20 cellular contexts compared by ENCODE assay signal in the genomic region with DNA sequence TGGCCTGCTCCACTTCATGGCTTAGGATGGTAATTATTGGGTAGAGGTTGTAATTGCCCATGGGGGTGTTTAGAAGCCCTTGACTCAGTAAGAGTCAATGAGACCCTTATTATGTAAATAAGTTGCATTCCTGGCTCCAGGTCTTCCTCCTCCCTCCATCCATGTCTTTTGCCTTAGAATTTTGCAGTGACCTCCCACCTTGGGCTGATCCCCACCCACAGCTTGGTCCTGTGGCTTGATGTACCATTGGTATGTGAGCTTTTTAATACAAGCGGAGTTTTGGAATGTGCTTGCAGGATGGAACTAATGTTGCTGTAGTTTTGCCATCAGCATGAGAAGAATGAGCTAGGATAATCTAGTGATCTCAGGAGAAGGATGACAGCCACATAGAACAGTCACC.
DNase-seq lines count a peak whose midpoint lies in the region; TF ChIP-seq lines count a peak whose summit lies in the region.
"Had no signal": no experiment of that assay in that cellular context is flagged by ENCODE, and none has a peak within 500 bp of the region (broad histone marks: within the 10 kb centered on the region; RNA-seq: fewer than 3 reads in every experiment).

No MANE protein-coding gene starts in this region.

- H3K4me3 ChIP-seq in NT2/D1 (ENCODE audit: insufficient read length, low read depth) (no peak overlapping the region), hepatocyte (no peak overlapping the region), sigmoid colon (no peak overlapping the region)
- H3K4me3 ChIP-seq: mucosa of descending colon, skin epidermis had no signal

- peaks cover 3% of the 10 kb centered on the region for H3K4me1 ChIP-seq in NT2/D1 (ENCODE audit: insufficient read depth, insufficient read length)
- H3K4me1 ChIP-seq in hepatocyte (ENCODE audit: insufficient read depth), result no peaks in the 10 kb centered on the region
- peaks cover 0 to 48% (median 39%) of the 10 kb centered on the region in 4 donors for H3K4me1 ChIP-seq in sigmoid colon

- DNase-seq in ELF-1 (ENCODE audit: low read depth, low spot score), result peak; percentile 69
- peak; percentile 70 for DNase-seq in NT2/D1 (ENCODE audit: low read depth, low spot score)
- no peak for DNase-seq in hepatocyte (ENCODE audit: low spot score)
- no peak for DNase-seq in sigmoid colon
- no peak for DNase-seq in hippocampal formation (lab: John Stamatoyannopoulos, UW)
- no peak for DNase-seq in NCI-H2171 (lab: John Stamatoyannopoulos, UW)
- no peak for DNase-seq in occipital lobe (lab: John Stamatoyannopoulos, UW)
- no peak for DNase-seq in A172 (ENCODE audit: low spot score)
- DNase-seq: activated CD8-positive, alpha-beta T cell treated with anti-CD3 and anti-CD28 coated beads for 36 hours; activated effector memory CD4-positive, alpha-beta T cell treated with Interleukin-2 at 50 U/mL for 16 hours; activated naive CD8-positive, alpha-beta T cell treated with anti-CD3 and anti-CD28 coated beads, Interleukin-2, amount 10 ng/mL, durations not matched to agents 7 days and 5 days; activated T-cell treated with anti-CD3 and anti-CD28 coated beads for 4 hours; KBM-7; MM.1S; mucosa of descending colon; NCI-H446; nephron progenitor cell; SHP77 treated with DMSO at 0.1 percent for 48 hours; stimulated activated CD4-positive, alpha-beta T cell treated with anti-CD3 and anti-CD28 coated beads, Interleukin-2, amount 100 ng/mL, for 24 hours had no signal

- no peak for TF ChIP-seq EP300 in sigmoid colon (IDR thresholded peaks at IDR 0.05)

- intact Hi-C loops in sigmoid colon (cut with DNase I), result no loop called here

- no peak overlapping the region for H2AFZ ChIP-seq in hepatocyte

- no peak for TF ChIP-seq CTCF in hepatocyte (IDR thresholded peaks at IDR 0.05; ENCODE audit: poor library complexity)
- TF ChIP-seq CTCF in sigmoid colon (IDR thresholded peaks at IDR 0.05), result no peak

- H3K4me2 ChIP-seq in hepatocyte, result no peak overlapping the region

- no peak overlapping the region for H3K9ac ChIP-seq in NT2/D1 (ENCODE audit: insufficient read length, low read depth)

- peaks cover 77% of the 10 kb centered on the region for H3K79me2 ChIP-seq in hepatocyte

- WGBS in hepatocyte (ENCODE audit: low lambda C conversion rate, missing lambda C conversion rate), result 100% methylated on average over 1 of the region's 1 CpG
- 97 to 98% methylated on average over 1 of the region's 1 CpG for WGBS in sigmoid colon, 2 donors

- no peaks in the 10 kb centered on the region for H3K9me2 ChIP-seq in hepatocyte (replicated peaks; ENCODE audit: insufficient read depth)

- H4K20me1 ChIP-seq in hepatocyte (ENCODE audit: insufficient read depth, poor library complexity, severe bottlenecking), result no peaks in the 10 kb centered on the region

- H3K36me3 ChIP-seq in NT2/D1 (ENCODE audit: insufficient read depth, insufficient read length, low read length) (peaks cover 9% of the 10 kb centered on the region), hepatocyte (replicated peaks; ENCODE audit: insufficient read depth, low read depth) (no peaks in the 10 kb centered on the region), sigmoid colon (peaks cover 0 to 11% (median 4%) of the 10 kb centered on the region in 4 donors)

- peak overlapping the region; percentile 15 for H3K27ac ChIP-seq in hepatocyte
- H3K27ac ChIP-seq in sigmoid colon, result peak overlapping the region in 3 of 4 donors; percentile 57 to 74 (median 69)

- H3K9me3 ChIP-seq in NT2/D1 (ENCODE audit: insufficient read depth, low read length), result no peaks in the 10 kb centered on the region
- no peaks in the 10 kb centered on the region for H3K9me3 ChIP-seq in hepatocyte (ENCODE audit: low read depth)
- no peaks in the 10 kb centered on the region for H3K9me3 ChIP-seq in sigmoid colon
- H3K9me3 ChIP-seq: mucosa of descending colon had no signal

- no peak for TF ChIP-seq POLR2A in sigmoid colon (IDR thresholded peaks at IDR 0.05)

- H3K27me3 ChIP-seq in NT2/D1 (ENCODE audit: insufficient read depth, insufficient read length), result no peaks in the 10 kb centered on the region
- no peaks in the 10 kb centered on the region for H3K27me3 ChIP-seq in hepatocyte
- H3K27me3 ChIP-seq in sigmoid colon, result no peaks in the 10 kb centered on the region

Comparison
In these comparisons a context has a peak if more than half of its experiments do, and no peak if none do; other contexts are left out.
1. DNase-seq: peak in ELF-1 (single experiment) and NT2/D1 (single experiment); none in hepatocyte (single experiment), sigmoid colon (single experiment), hippocampal formation (0 of 2), NCI-H2171 (single experiment), occipital lobe (single experiment) and A172 (single experiment).